ENCODE assay signal across 9 cellular contexts in the genomic region with DNA sequence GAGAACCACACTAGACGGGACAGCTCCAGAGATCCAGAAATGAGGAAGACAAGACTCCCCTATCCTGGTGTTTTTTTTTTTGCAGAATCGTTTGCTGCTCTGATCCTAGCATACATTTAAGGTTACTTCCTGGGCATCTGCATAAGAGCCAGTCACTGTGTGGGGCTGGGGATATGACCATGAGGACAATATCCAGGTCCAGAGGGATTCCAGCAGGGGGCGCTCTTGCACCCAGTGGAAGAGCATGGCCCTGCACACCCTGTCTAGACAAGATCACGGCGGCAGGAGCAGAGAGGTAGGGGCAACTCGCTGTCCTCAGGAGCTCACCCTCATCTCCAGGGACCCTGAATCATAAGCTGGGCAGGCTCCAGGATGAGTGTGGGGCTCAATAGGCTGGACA. TPM values are rescaled to one million over a fixed set of nuclear protein-coding genes. Genes with fewer than 3 reads are reported as not detected.
DNase-seq lines count a peak whose midpoint lies in the region; ATAC-seq, FAIRE-seq and TF ChIP-seq lines count a peak whose summit lies in the region.
"Not testable (repeated sequence)": the region's sequence is repeated elsewhere in the genome, so short reads cannot be mapped to it uniquely, and the experiment has no call there.
"Had no signal": no experiment of that assay in that cellular context is flagged by ENCODE, and none has a peak within 500 bp of the region (broad histone marks: within the 10 kb centered on the region; RNA-seq: fewer than 3 reads in every experiment).

No MANE protein-coding gene starts in this region.

- not testable (repeated sequence) for DNase-seq in CD14-positive monocyte (ENCODE audit: low spot score); GM13976 (ENCODE audit: low spot score); activated naive CD8-positive, alpha-beta T cell treated with anti-CD3 and anti-CD28 coated beads, Interleukin-2, amount 50 U/mL, for 24 hours; HepG2 (ENCODE audit: low spot score); retinal pigment epithelial cell (ENCODE audit: low read depth)
- peak; percentile 44 for DNase-seq in MV-4-11 (lab: John Stamatoyannopoulos, UW)

- FAIRE-seq in HepG2 (lab: Jason Lieb, UNC) = peak; percentile 83

- not testable (repeated sequence) for H3K9me3 Mint-ChIP-seq in CD14-positive monocyte; activated naive CD8-positive, alpha-beta T cell treated with anti-CD3 and anti-CD28 coated beads, Interleukin-2, amount 50 U/mL, for 24 hours

- not testable (repeated sequence) for H3K9me3 ChIP-seq in HepG2 (ENCODE audit: low read length)

- not testable (repeated sequence) for TF ChIP-seq EP300 in HepG2 (IDR thresholded peaks at IDR 0.05; ENCODE audit: low read depth in 2 of 2, low read length in 2 of 2); HepG2 (CRISPR knock-in tag; IDR thresholded peaks at IDR 0.05; ENCODE audit: borderline replicate concordance)

- H2AFZ ChIP-seq in HepG2 (ENCODE audit: low read length) = not testable (repeated sequence)

- WGBS in HepG2 (ENCODE audit: low lambda C conversion rate) = 19% methylated on average over 4 of the region's 6 CpGs

- H3K27ac Mint-ChIP-seq in CD14-positive monocyte; activated naive CD8-positive, alpha-beta T cell treated with anti-CD3 and anti-CD28 coated beads, Interleukin-2, amount 50 U/mL, for 24 hours: not testable (repeated sequence)

- H3K36me3 Mint-ChIP-seq in CD14-positive monocyte; activated naive CD8-positive, alpha-beta T cell treated with anti-CD3 and anti-CD28 coated beads, Interleukin-2, amount 50 U/mL, for 24 hours (ENCODE audit: low read depth): not testable (repeated sequence)

- not testable (repeated sequence) for H4K20me1 ChIP-seq in HepG2 (ENCODE audit: insufficient read depth, low read length)

- not testable (repeated sequence) for H3K27me3 ChIP-seq in HepG2 (ENCODE audit: control insufficient read depth in 1 of 2, insufficient read depth in 2 of 2, low read length in 2 of 2)

- not testable (repeated sequence) for H3K4me2 ChIP-seq in HepG2 (ENCODE audit: low read depth, low read length)

- POLR2A ChIA-PET in HepG2 (lab: Yijun Ruan, JAX) = not testable (repeated sequence)

- CTCF ChIA-PET in HepG2 (lab: Yijun Ruan, JAX; ENCODE audit: low intra/inter-chr PET ratio, low total read pairs) = not testable (repeated sequence)

- H3K4me1 ChIP-seq in HepG2 (ENCODE audit: insufficient read depth, low read length) = not testable (repeated sequence)

- TF ChIP-seq CTCF in CD14-positive monocyte (IDR thresholded peaks at IDR 0.05) (peak; percentile 39), GM13976 (IDR thresholded peaks at IDR 0.05; ENCODE audit: borderline replicate concordance, control extremely low read depth, extremely low read depth, insufficient read depth, missing control alignments) (peak; percentile 36), HepG2 (CRISPR knock-in tag; IDR thresholded peaks at IDR 0.05) (0 out of 2 replicates have a peak, but pooled peaks have one; percentile 17), retinal pigment epithelial cell (conservative IDR thresholded peaks at IDR 0.05; ENCODE audit: low read depth, low read length) (peak; percentile 26)

- not testable (repeated sequence) for H3K4me3 ChIP-seq in HepG2 (replicated peaks in 1 of 3; ENCODE audit: insufficient read depth in 1 of 3, low read depth in 2 of 3, low read length in 3 of 3); retinal pigment epithelial cell (ENCODE audit: low read length)

- peaks cover 64% of the 10 kb centered on the region for H3K4me1 Mint-ChIP-seq in CD14-positive monocyte
- H3K4me1 Mint-ChIP-seq in activated naive CD8-positive, alpha-beta T cell treated with anti-CD3 and anti-CD28 coated beads, Interleukin-2, amount 50 U/mL, for 24 hours = peaks cover 64% of the 10 kb centered on the region

- H3K4me3 Mint-ChIP-seq in CD14-positive monocyte; activated naive CD8-positive, alpha-beta T cell treated with anti-CD3 and anti-CD28 coated beads, Interleukin-2, amount 50 U/mL, for 24 hours: not testable (repeated sequence)

- in situ Hi-C loops in GM13976 (cut with MboI; ENCODE audit: low sequenced_read_pairs, unreplicated experiment); HepG2 (cut with HindIII; ENCODE audit: extremely low pct_ligation_motif_present, low pct_unique_long_range_greater_than_20kb): not testable (repeated sequence)

- H3K36me3 ChIP-seq in HepG2 (replicated peaks in 1 of 2; ENCODE audit: control insufficient read depth in 1 of 2, insufficient read depth in 2 of 2, low read length in 2 of 2) = not testable (repeated sequence)

- TF ChIP-seq POLR2A in HepG2 (IDR thresholded peaks at IDR 0.05; ENCODE audit: insufficient read depth in 1 of 2, low read depth in 2 of 2, low read length in 2 of 2) = not testable (repeated sequence)

- not testable (repeated sequence) for BruUV-seq in HepG2 (replicated peaks; lab: Mats Ljungman, UMichigan)

- H3K27ac ChIP-seq in HepG2 (ENCODE audit: extremely low read length, insufficient read depth, low read length) = not testable (repeated sequence)

- TF ChIP-seq RAD21 in HepG2 (CRISPR knock-in tag; IDR thresholded peaks at IDR 0.05) = not testable (repeated sequence)

- not testable (repeated sequence) for H3K9ac ChIP-seq in HepG2 (ENCODE audit: insufficient read depth, low read depth, low read length)

- H3K79me2 ChIP-seq in HepG2 (ENCODE audit: insufficient read depth, low read length) = not testable (repeated sequence)

- ATAC-seq in SK-N-SH treated with all-trans-retinoic acid at 6 μM for 48 hours (peak; percentile 96), esophagus mucosa (peak; percentile 54), HepG2 (peak; percentile 82)
- peak; percentile 44 for ATAC-seq in activated naive CD8-positive, alpha-beta T cell treated with anti-CD3 and anti-CD28 coated beads, Interleukin-2, amount 50 U/mL, for 24 hours

- intact Hi-C loops in CD14-positive monocyte (cut with micrococcal nuclease) = loop anchor here (5.0 to 10.0 kb wide), 2 partner anchors 74 to 77 kb away; no protein-coding TSS in a partner anchor
- intact Hi-C loops in HepG2 (cut with micrococcal nuclease; ENCODE audit: unreplicated experiment) = not testable (repeated sequence)

- H3K27me3 Mint-ChIP-seq in CD14-positive monocyte (ENCODE audit: low read depth in 3 of 3); activated naive CD8-positive, alpha-beta T cell treated with anti-CD3 and anti-CD28 coated beads, Interleukin-2, amount 50 U/mL, for 24 hours: not testable (repeated sequence)

TF ChIP-seq in HepG2, 621 proteins besides CTCF, POLR2A, EP300 and RAD21:
- TF ChIP-seq STAG1 (CRISPR knock-in tag; IDR thresholded peaks at IDR 0.05) = peak; percentile 42
TF ChIP-seq in HepG2: peak in this region for 1; not testable (repeated sequence) for 620.

RNA-seq across cellular contexts. Expression of gene C22orf42, which starts 18.4 kb away (rescaled TPM):
- polyA plus RNA-seq in CD14-positive monocyte (under 1 TPM; 0.28 to 0.65 TPM), HepG2 (2011; rRNA removed) (not detected in 2 replicates)
- total RNA-seq in esophagus mucosa (not detected), HepG2 (2016; rRNA removed; fragmentation: Illumina TruSeq; extraction: Trizol) (not detected in 2 replicates)
- total RNA-seq in HepG2 (2016; cell fraction: cytosol; rRNA removed; fragmentation: Illumina TruSeq; extraction: Trizol; ENCODE audit: low read depth) = not detected in 2 replicates
- not detected in 2 replicates for total RNA-seq in HepG2 (2016; cell fraction: insoluble cytoplasmic fraction; rRNA removed; fragmentation: Illumina TruSeq; extraction: Trizol)
- not detected in 2 replicates for total RNA-seq in HepG2 (2016; cell fraction: membrane; rRNA removed; fragmentation: Illumina TruSeq; extraction: Trizol)
- total RNA-seq in HepG2 (2016; cell fraction: nucleus; rRNA removed; fragmentation: Illumina TruSeq; extraction: Trizol) = not detected in 2 replicates
- polyA plus RNA-seq in HepG2 (2011; cell fraction: cytosol; rRNA removed) = not detected in 2 replicates
- polyA plus RNA-seq in HepG2 (2011; cell fraction: nucleus; rRNA removed) = not detected in 2 replicates
- not detected in 2 replicates for polyA plus RNA-seq in HepG2 (2012)
- not detected in 2 replicates for polyA plus RNA-seq in HepG2 (2016; cell fraction: cytosol; fragmentation: Illumina TruSeq; extraction: Trizol; ENCODE audit: low read depth)
- not detected in 2 replicates for polyA plus RNA-seq in HepG2 (2016; cell fraction: insoluble cytoplasmic fraction; fragmentation: Illumina TruSeq; extraction: Trizol; ENCODE audit: low read depth)
- polyA plus RNA-seq in HepG2 (2016; cell fraction: membrane; fragmentation: Illumina TruSeq; extraction: Trizol; ENCODE audit: low read depth) = not detected in 2 replicates
- polyA plus RNA-seq in HepG2 (2016; cell fraction: nucleus; fragmentation: Illumina TruSeq; extraction: Trizol; ENCODE audit: insufficient read depth, low read depth) = not detected in 2 replicates
- not detected in 2 replicates for polyA minus RNA-seq in HepG2 (2011; rRNA and poly(A)+ RNA removed; ENCODE audit: low replicate concordance)
- not detected in 2 replicates for polyA minus RNA-seq in HepG2 (2011; cell fraction: cytosol; rRNA and poly(A)+ RNA removed)
- polyA minus RNA-seq in HepG2 (2011; cell fraction: nucleus; rRNA and poly(A)+ RNA removed) = not detected in 2 replicates
- total RNA-seq: pulmonary artery endothelial cell had no signal

Comparison
In these comparisons a context has a peak if more than half of its experiments do, and no peak if none do; other contexts are left out.
1. ATAC-seq: peak in every context shown above with its lines; median percentile 96 in SK-N-SH treated with all-trans-retinoic acid at 6 μM for 48 hours; 82 in HepG2; 54 in esophagus mucosa; 44 in activated naive CD8-positive, alpha-beta T cell treated with anti-CD3 and anti-CD28 coated beads, Interleukin-2, amount 50 U/mL, for 24 hours.